ENCODE assay signal across 18 cellular contexts in genomic region chr4:108556588-108557200, GRCh38.
DNase-seq lines count a peak whose midpoint lies in the region; ATAC-seq, FAIRE-seq and TF ChIP-seq lines count a peak whose summit lies in the region.
"Had no signal": no experiment of that assay in that cellular context is flagged by ENCODE, and none has a peak within 500 bp of the region (broad histone marks: within the 10 kb centered on the region; RNA-seq: fewer than 3 reads in every experiment).

No MANE protein-coding gene starts in this region.

- TF ChIP-seq POLR2A in GM12892 (IDR thresholded peaks at IDR 0.05; ENCODE audit: low read depth, low read length) (no peak), NB4 (IDR thresholded peaks at IDR 0.05; ENCODE audit: extremely low read depth, insufficient read length) (no peak), gastroesophageal sphincter (IDR thresholded peaks at IDR 0.05) (no peak)

- no peaks in the 10 kb centered on the region for H3K36me3 ChIP-seq in gastroesophageal sphincter
- H3K36me3 ChIP-seq: colonic mucosa, pancreas had no signal

- ATAC-seq in GM21360 (IDR thresholded peaks at IDR 0.05; ENCODE audit: unreplicated experiment) = peak; percentile 77
- peak; percentile 65 for ATAC-seq in HG02884 (IDR thresholded peaks at IDR 0.05; ENCODE audit: unreplicated experiment)
- ATAC-seq in gastroesophageal sphincter = no peak
- ATAC-seq: pancreas had no signal

- no peaks in the 10 kb centered on the region for H3K27me3 ChIP-seq in gastroesophageal sphincter
- H3K27me3 ChIP-seq: colonic mucosa, pancreas had no signal

- H3K27ac ChIP-seq in gastroesophageal sphincter = no peak overlapping the region
- H3K27ac ChIP-seq: colonic mucosa, pancreas had no signal

- H3K4me1 ChIP-seq in gastroesophageal sphincter = no peaks in the 10 kb centered on the region
- H3K4me1 ChIP-seq: colonic mucosa, pancreas had no signal

- TF ChIP-seq EP300 in gastroesophageal sphincter (IDR thresholded peaks at IDR 0.05) = no peak

- no peaks in the 10 kb centered on the region for H3K9me3 ChIP-seq in gastroesophageal sphincter
- H3K9me3 ChIP-seq: colonic mucosa, pancreas had no signal

- DNase-seq in GM12892 (ENCODE audit: insufficient read length) (no peak), NB4 (ENCODE audit: low read depth) (peak; percentile 55), midbrain (lab: John Stamatoyannopoulos, UW) (no peak), SHP77 treated with DMSO at 0.1 percent for 48 hours (lab: John Stamatoyannopoulos, UW) (no peak), NCI-H2081 (lab: John Stamatoyannopoulos, UW) (no peak)
- DNase-seq: ACHN, aorta, colonic mucosa, H7, islet precursor cell, NCI-H1417 treated with DMSO at 0.1 percent for 48 hours, NCI-H226, pancreas had no signal

- H3K4me3 ChIP-seq in NB4 (ENCODE audit: low read depth, low read length) (no peak overlapping the region), gastroesophageal sphincter (no peak overlapping the region)
- H3K4me3 ChIP-seq: colonic mucosa, pancreas, smooth muscle cell had no signal

- FAIRE-seq in GM12892 (lab: Jason Lieb, UNC) = peak; percentile 89
- FAIRE-seq: pancreas, TTC549 had no signal

- WGBS in gastroesophageal sphincter (ENCODE audit: low coverage in 1 of 2), 2 donors = 84 to 93% methylated on average over 2 to 5 of the region's 5 CpGs

- no peak for TF ChIP-seq CTCF in NB4 (IDR thresholded peaks at IDR 0.05; ENCODE audit: low read depth, low read length)
- no peak for TF ChIP-seq CTCF in gastroesophageal sphincter (IDR thresholded peaks at IDR 0.05)
